20 cellular contexts compared by ENCODE assay signal in genomic region chrX:97968376-97969104, GRCh38.
"Had no signal": no experiment of that assay in that cellular context is flagged by ENCODE, and none has a peak within 500 bp of the region (broad histone marks: within the 10 kb centered on the region; RNA-seq: fewer than 3 reads in every experiment).

No MANE protein-coding gene starts in this region.

- H3K36me3 Mint-ChIP-seq: activated naive CD4-positive, alpha-beta T cell treated with anti-CD3 and anti-CD28 coated beads, Interleukin-2, amount 50 U/mL, for 24 hours; stimulated activated effector memory CD8-positive, alpha-beta T cell treated with anti-CD3 and anti-CD28 coated beads, Interleukin-12 subunit alpha, Interleukin-12 subunit beta, amount 100 ng/mL, for 72 hours had no signal

- H3K9me3 ChIP-seq: heart right ventricle, left lung, pancreas, thoracic aorta, upper lobe of right lung had no signal

- H3K4me1 ChIP-seq: heart right ventricle, left lung, pancreas, upper lobe of right lung had no signal

- H3K36me3 ChIP-seq: heart right ventricle, left lung, pancreas, thoracic aorta, upper lobe of right lung had no signal

- H3K27me3 Mint-ChIP-seq: activated naive CD4-positive, alpha-beta T cell treated with anti-CD3 and anti-CD28 coated beads, Interleukin-2, amount 50 U/mL, for 24 hours had no signal

- H3K4me3 ChIP-seq: heart right ventricle, left lung, pancreas, smooth muscle cell, thoracic aorta, upper lobe of right lung had no signal

- H3K27me3 ChIP-seq: left lung, upper lobe of right lung had no signal

- H3K9me3 Mint-ChIP-seq: activated naive CD4-positive, alpha-beta T cell treated with anti-CD3 and anti-CD28 coated beads, Interleukin-2, amount 50 U/mL, for 24 hours; nephron progenitor cell had no signal

- H3K4me3 Mint-ChIP-seq: activated naive CD4-positive, alpha-beta T cell treated with anti-CD3 and anti-CD28 coated beads, Interleukin-2, amount 50 U/mL, for 24 hours; activated T-cell treated with anti-CD3 and anti-CD28 coated beads, Interleukin-2, amount 50 U/mL, for 72 hours; nephron progenitor cell; stimulated activated effector memory CD8-positive, alpha-beta T cell treated with anti-CD3 and anti-CD28 coated beads, Interleukin-12 subunit alpha, Interleukin-12 subunit beta, amount 100 ng/mL, for 72 hours had no signal

- H3K4me2 ChIP-seq: smooth muscle cell had no signal

- H3K27ac ChIP-seq: heart right ventricle, left lung, pancreas, thoracic aorta, upper lobe of right lung, VCaP had no signal

- FAIRE-seq: pancreas had no signal

- H3K4me1 Mint-ChIP-seq: activated naive CD4-positive, alpha-beta T cell treated with anti-CD3 and anti-CD28 coated beads, Interleukin-2, amount 50 U/mL, for 24 hours; nephron progenitor cell; stimulated activated effector memory CD8-positive, alpha-beta T cell treated with anti-CD3 and anti-CD28 coated beads, Interleukin-12 subunit alpha, Interleukin-12 subunit beta, amount 100 ng/mL, for 72 hours had no signal

- ATAC-seq: activated T-cell treated with anti-CD3 and anti-CD28 coated beads, Interleukin-2, amount 50 U/mL, for 72 hours; heart right ventricle; left lung; pancreas; sciatic nerve; stimulated activated effector memory CD8-positive, alpha-beta T cell treated with anti-CD3 and anti-CD28 coated beads, Interleukin-12 subunit alpha, Interleukin-12 subunit beta, amount 100 ng/mL, for 72 hours; upper lobe of right lung had no signal

- H3K27ac Mint-ChIP-seq: activated naive CD4-positive, alpha-beta T cell treated with anti-CD3 and anti-CD28 coated beads, Interleukin-2, amount 50 U/mL, for 24 hours; activated T-cell treated with anti-CD3 and anti-CD28 coated beads, Interleukin-2, amount 50 U/mL, for 72 hours; nephron progenitor cell; stimulated activated effector memory CD8-positive, alpha-beta T cell treated with anti-CD3 and anti-CD28 coated beads, Interleukin-12 subunit alpha, Interleukin-12 subunit beta, amount 100 ng/mL, for 72 hours had no signal

- DNase-seq: activated CD4-positive, alpha-beta T cell treated with anti-CD3 and anti-CD28 coated beads, Interleukin-2, amount 50 U/mL, for 4 hours; activated effector memory CD4-positive, alpha-beta T cell treated with anti-CD3 and anti-CD28 coated beads, Interleukin-2, amount 50 U/mL, for 16 hours; activated T-cell treated with anti-CD3 and anti-CD28 coated beads, Interleukin-2, amount 50 U/mL, for 72 hours; effector CD4-positive, alpha-beta T cell; heart right ventricle; left lung; mammary epithelial cell; midbrain; nephron progenitor cell; pancreas; stimulated activated CD4-positive, alpha-beta T cell treated with anti-CD3 and anti-CD28 coated beads, Interleukin-4, amount 100 ng/mL, for 24 hours; SW 1271; T-helper 2 cell; upper lobe of right lung had no signal
